In the genomic region with DNA sequence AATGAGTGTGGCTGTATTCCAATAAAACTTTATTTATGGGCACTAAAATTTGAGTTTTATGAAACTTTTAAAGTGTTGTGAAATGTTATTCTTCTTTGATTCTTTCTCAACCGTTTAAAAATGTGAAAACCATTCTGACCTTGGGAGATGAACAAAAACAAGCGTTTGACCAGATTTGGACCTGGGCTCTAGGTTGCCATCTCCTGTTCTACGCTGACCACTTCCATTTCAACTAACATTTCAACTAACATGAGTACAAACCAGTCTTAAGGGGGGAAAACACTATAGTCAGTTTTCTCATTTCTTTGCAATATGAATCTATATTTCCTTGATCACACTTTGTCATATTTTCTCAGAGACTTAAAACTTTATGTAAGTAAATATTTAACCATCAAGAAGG, we compare ENCODE assay signal across 17 cellular contexts.
DNase-seq lines count a peak whose midpoint lies in the region; ATAC-seq, FAIRE-seq and TF ChIP-seq lines count a peak whose summit lies in the region.
"Had no signal": no experiment of that assay in that cellular context is flagged by ENCODE, and none has a peak within 500 bp of the region (broad histone marks: within the 10 kb centered on the region; RNA-seq: fewer than 3 reads in every experiment).

No MANE protein-coding gene starts in this region.

- no peak for TF ChIP-seq POLR2A in transverse colon (IDR thresholded peaks at IDR 0.05)

- TF ChIP-seq CTCF in fibroblast of pulmonary artery (IDR thresholded peaks at IDR 0.05; ENCODE audit: low read length, missing control alignments) (peak; percentile 17), transverse colon (IDR thresholded peaks at IDR 0.05) (no peak), kidney (IDR thresholded peaks at IDR 0.05; ENCODE audit: borderline replicate concordance, extremely low read depth, insufficient read depth) (no peak)

- H3K9ac ChIP-seq in kidney (ENCODE audit: low read length in 2 of 2) = no peak overlapping the region

- H3K27ac Mint-ChIP-seq in stimulated activated naive B cell treated with anti-CD40 and anti-IgM and Interleukin-4, amounts not matched to agents 10 μg/mL and 1 μg/mL and 100 μg/mL, for 72 hours = no peak overlapping the region

- ATAC-seq in stimulated activated naive B cell treated with anti-CD40 and anti-IgM and Interleukin-4, amounts not matched to agents 10 μg/mL and 1 μg/mL and 100 μg/mL, for 72 hours (replicated peaks) = no peak

- H3K9me3 Mint-ChIP-seq in stimulated activated naive B cell treated with anti-CD40 and anti-IgM and Interleukin-4, amounts not matched to agents 10 μg/mL and 1 μg/mL and 100 μg/mL, for 72 hours = no peaks in the 10 kb centered on the region

- H3K27ac ChIP-seq in transverse colon (no peak overlapping the region), kidney (ENCODE audit: low read depth in 2 of 2, low read length in 2 of 2) (no peak overlapping the region)
- H3K27ac ChIP-seq: breast epithelium, PC-9 had no signal

- FAIRE-seq in A204.1 (lab: Jason Lieb, UNC) (peak; percentile 9), kidney (lab: Jason Lieb, UNC) (no peak)

- 32 to 40% methylated on average over 3 of the region's 3 CpGs for WGBS in transverse colon (ENCODE audit: low coverage in 1 of 2), 2 donors

- H3K4me3 Mint-ChIP-seq in stimulated activated naive B cell treated with anti-CD40 and anti-IgM and Interleukin-4, amounts not matched to agents 10 μg/mL and 1 μg/mL and 100 μg/mL, for 72 hours = no peak overlapping the region

- in situ Hi-C loops in transverse colon (cut with MboI; ENCODE audit: low pct_ligation_motif_present in 1 of 4, low pct_unique_long_range_greater_than_20kb in 1 of 4, low sequenced_read_pairs in 3 of 4) = no loop called here

- H3K4me1 ChIP-seq in transverse colon = no peaks in the 10 kb centered on the region
- no peaks in the 10 kb centered on the region for H3K4me1 ChIP-seq in kidney (ENCODE audit: control insufficient read depth in 1 of 2, insufficient read depth in 1 of 2, low read depth in 1 of 2, low read length in 2 of 2)
- H3K4me1 ChIP-seq: breast epithelium had no signal

- H3K4me3 ChIP-seq in fibroblast of pulmonary artery (replicated peaks; ENCODE audit: low read depth, low read length) = no peak overlapping the region
- no peak overlapping the region for H3K4me3 ChIP-seq in transverse colon
- no peak overlapping the region for H3K4me3 ChIP-seq in kidney (ENCODE audit: low read length in 2 of 2)
- H3K4me3 ChIP-seq: breast epithelium, PC-9 had no signal

- no peaks in the 10 kb centered on the region for H3K27me3 Mint-ChIP-seq in stimulated activated naive B cell treated with anti-CD40 and anti-IgM and Interleukin-4, amounts not matched to agents 10 μg/mL and 1 μg/mL and 100 μg/mL, for 72 hours

- TF ChIP-seq EP300 in transverse colon (IDR thresholded peaks at IDR 0.05; ENCODE audit: low read depth) = no peak

- H3K36me3 Mint-ChIP-seq in stimulated activated naive B cell treated with anti-CD40 and anti-IgM and Interleukin-4, amounts not matched to agents 10 μg/mL and 1 μg/mL and 100 μg/mL, for 72 hours = no peaks in the 10 kb centered on the region

- intact Hi-C loops in transverse colon (cut with DNase I; ENCODE audit: low total_unique reads) (no loop called here), kidney (cut with DNase I) (no loop called here)

- H3K36me3 ChIP-seq in transverse colon = no peaks in the 10 kb centered on the region
- no peaks in the 10 kb centered on the region for H3K36me3 ChIP-seq in kidney (ENCODE audit: control insufficient read depth in 1 of 2, insufficient read depth in 2 of 2, low read length in 2 of 2)
- H3K36me3 ChIP-seq: breast epithelium had no signal

- DNase-seq in EH (ENCODE audit: low read depth) = peak; percentile 16
- peak; percentile 5 for DNase-seq in RKO (ENCODE audit: low spot score)
- peak; percentile 16 for DNase-seq in fibroblast of pulmonary artery (ENCODE audit: low read depth)
- no peak for DNase-seq in GM19240 (ENCODE audit: insufficient read length, low spot score)
- DNase-seq in stimulated activated naive B cell treated with anti-CD40 and anti-IgM and Interleukin-4, amounts not matched to agents 10 μg/mL and 1 μg/mL and 100 μg/mL, for 72 hours = no peak
- no peak for DNase-seq in transverse colon
- no peak for DNase-seq in kidney
- DNase-seq: activated CD4-positive, alpha-beta T cell treated with anti-CD3 and anti-CD28 coated beads, Interleukin-2, amount 50 U/mL, for 4 hours; activated effector memory CD4-positive, alpha-beta T cell treated with anti-CD3 and anti-CD28 coated beads, Interleukin-2, amount 50 U/mL, for 16 hours; C1 segment of cervical spinal cord; Kasumi-1; PC-9; stimulated activated CD4-positive, alpha-beta T cell treated with anti-CD3 and anti-CD28 coated beads, Interleukin-2, amount 100 ng/mL, for 48 hours; stimulated activated naive CD4-positive, alpha-beta T cell treated with Interleukin-2 at 50 U/mL for 16 hours; T-helper 2 cell had no signal

- no peaks in the 10 kb centered on the region for H3K27me3 ChIP-seq in transverse colon
- H3K27me3 ChIP-seq: breast epithelium had no signal

- H3K4me1 Mint-ChIP-seq in stimulated activated naive B cell treated with anti-CD40 and anti-IgM and Interleukin-4, amounts not matched to agents 10 μg/mL and 1 μg/mL and 100 μg/mL, for 72 hours = no peaks in the 10 kb centered on the region

- H3K9me3 ChIP-seq in transverse colon (no peaks in the 10 kb centered on the region), kidney (ENCODE audit: control insufficient read depth in 1 of 2, low read length in 2 of 2) (peaks cover 0 to 7% of the 10 kb centered on the region in 2 donors)
- H3K9me3 ChIP-seq: breast epithelium had no signal

Comparison
In these comparisons a context has a peak if more than half of its experiments do, and no peak if none do; other contexts are left out.
1. DNase-seq: peak in EH (single experiment), RKO (single experiment) and fibroblast of pulmonary artery (single experiment); none in GM19240 (single experiment), stimulated activated naive B cell treated with anti-CD40 and anti-IgM and Interleukin-4, amounts not matched to agents 10 μg/mL and 1 μg/mL and 100 μg/mL, for 72 hours (single experiment), transverse colon (single experiment) and kidney (single experiment).